ENCODE assay signal across 1 cellular context in the genomic region with DNA sequence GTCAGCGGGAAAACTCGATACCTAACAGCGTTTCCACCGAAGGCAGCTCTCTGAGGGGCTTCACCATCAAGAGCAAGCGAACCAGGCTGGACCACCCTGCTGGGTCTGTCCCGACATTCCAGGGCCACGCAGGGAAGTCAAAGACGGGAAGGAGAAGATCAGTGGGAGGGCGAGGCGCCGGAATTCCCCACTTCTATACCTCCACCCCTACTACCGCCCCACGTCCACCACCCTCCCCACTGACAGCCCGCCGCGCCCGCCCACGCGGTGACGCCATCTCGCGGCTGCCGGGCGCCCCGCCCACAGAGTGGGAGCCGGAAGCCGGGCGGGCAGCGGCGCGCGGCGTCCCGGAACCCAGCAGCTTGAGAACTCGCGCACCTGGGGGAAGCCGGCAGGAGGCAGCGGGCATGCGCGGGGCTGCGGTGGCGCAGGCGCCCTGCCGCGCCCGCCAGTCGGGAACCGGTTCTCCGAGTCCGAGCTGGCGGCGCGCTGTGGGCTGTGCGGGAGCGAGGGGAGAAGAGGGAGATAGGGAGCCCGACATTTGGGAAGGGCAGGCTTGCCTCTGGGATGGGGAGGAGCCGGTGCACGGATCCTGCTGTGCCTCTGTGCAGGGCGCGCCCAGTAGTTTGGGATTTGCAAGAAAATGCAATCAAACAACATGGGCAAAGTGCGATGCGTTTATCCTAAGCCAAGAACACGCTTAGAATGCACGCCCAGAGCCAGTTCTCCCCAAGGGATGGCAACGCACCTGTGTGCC.
TF ChIP-seq lines count a peak whose summit lies in the region.

No MANE protein-coding gene starts in this region.

TF ChIP-seq in HepG2, 621 proteins besides CTCF, POLR2A, EP300 and RAD21 (continued from another document):
- TF ChIP-seq, protein P1, sequence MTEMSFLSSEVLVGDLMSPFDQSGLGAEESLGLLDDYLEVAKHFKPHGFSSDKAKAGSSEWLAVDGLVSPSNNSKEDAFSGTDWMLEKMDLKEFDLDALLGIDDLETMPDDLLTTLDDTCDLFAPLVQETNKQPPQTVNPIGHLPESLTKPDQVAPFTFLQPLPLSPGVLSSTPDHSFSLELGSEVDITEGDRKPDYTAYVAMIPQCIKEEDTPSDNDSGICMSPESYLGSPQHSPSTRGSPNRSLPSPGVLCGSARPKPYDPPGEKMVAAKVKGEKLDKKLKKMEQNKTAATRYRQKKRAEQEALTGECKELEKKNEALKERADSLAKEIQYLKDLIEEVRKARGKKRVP (CRISPR knock-in tag; IDR thresholded peaks at IDR 0.05), result 0 out of 4 replicates have a peak, but pooled peaks of 1 of the 2 experiments have one; percentile 23
- TF ChIP-seq, protein P2, sequence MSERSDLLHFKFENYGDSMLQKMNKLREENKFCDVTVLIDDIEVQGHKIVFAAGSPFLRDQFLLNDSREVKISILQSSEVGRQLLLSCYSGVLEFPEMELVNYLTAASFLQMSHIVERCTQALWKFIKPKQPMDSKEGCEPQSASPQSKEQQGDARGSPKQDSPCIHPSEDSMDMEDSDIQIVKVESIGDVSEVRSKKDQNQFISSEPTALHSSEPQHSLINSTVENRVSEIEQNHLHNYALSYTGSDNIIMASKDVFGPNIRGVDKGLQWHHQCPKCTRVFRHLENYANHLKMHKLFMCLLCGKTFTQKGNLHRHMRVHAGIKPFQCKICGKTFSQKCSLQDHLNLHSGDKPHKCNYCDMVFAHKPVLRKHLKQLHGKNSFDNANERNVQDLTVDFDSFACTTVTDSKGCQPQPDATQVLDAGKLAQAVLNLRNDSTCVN (CRISPR knock-in tag; IDR thresholded peaks at IDR 0.05; ENCODE audit: borderline replicate concordance), result no peak; the same call in 1 of the 2 replicates
- TF ChIP-seq RCOR2 (CRISPR knock-in tag; IDR thresholded peaks at IDR 0.05), result no peak
- 0 out of 2 replicates have a peak, but pooled peaks have one; percentile 37 for TF ChIP-seq PITX1 (CRISPR knock-in tag; IDR thresholded peaks at IDR 0.05)
- no peak for TF ChIP-seq ZFP41 (CRISPR knock-in tag; IDR thresholded peaks at IDR 0.05; ENCODE audit: borderline replicate concordance)
- TF ChIP-seq ZSCAN25 (CRISPR knock-in tag; IDR thresholded peaks at IDR 0.05), result 0 out of 2 replicates have a peak, but pooled peaks have one; percentile 30
- 0 out of 2 replicates have a peak, but pooled peaks have one; percentile 21 for TF ChIP-seq ZNF768 (CRISPR knock-in tag; IDR thresholded peaks at IDR 0.05)
- TF ChIP-seq ZNF276 (CRISPR knock-in tag; IDR thresholded peaks at IDR 0.05; ENCODE audit: low read depth), result peak; percentile 49; the same call in 1 of the 2 replicates
- peak; percentile 25; the same call in 1 of the 2 replicates for TF ChIP-seq AKAP8 (CRISPR knock-in tag; IDR thresholded peaks at IDR 0.05)
- TF ChIP-seq ZNF556 (CRISPR knock-in tag; IDR thresholded peaks at IDR 0.05; ENCODE audit: borderline replicate concordance), result peak; percentile 90; the same call in 1 of the 2 replicates
- peak; percentile 35; the same call in 1 of the 2 replicates for TF ChIP-seq ZBTB43 (CRISPR knock-in tag; conservative IDR thresholded peaks at IDR 0.05)
